ENCODE assay signal across 8 cellular contexts in genomic region chr2:28413152-28413895, GRCh38. TPM values are rescaled to one million over a fixed set of nuclear protein-coding genes. Genes with fewer than 3 reads are reported as not detected.
DNase-seq lines count a peak whose midpoint lies in the region; ATAC-seq and TF ChIP-seq lines count a peak whose summit lies in the region.

No MANE protein-coding gene starts in this region.

- TF ChIP-seq CTCF in right atrium auricular region (IDR thresholded peaks at IDR 0.05): no peak
- TF ChIP-seq CTCF in GM10248 (IDR thresholded peaks at IDR 0.05; ENCODE audit: control extremely low read depth, extremely low read depth, low read depth, missing control alignments): no peak

- H3K4me1 ChIP-seq in right atrium auricular region (peaks cover 0 to 37% of the 10 kb centered on the region in 2 donors), iPS-15b (ENCODE audit: control insufficient read depth, insufficient read depth, low read length) (no peaks in the 10 kb centered on the region), aorta (ENCODE audit: control insufficient read depth in 1 of 2, insufficient read depth in 2 of 2, low read length in 2 of 2) (no peaks in the 10 kb centered on the region)

- H3K9me3 ChIP-seq in right atrium auricular region (no peaks in the 10 kb centered on the region), iPS-15b (ENCODE audit: control insufficient read depth, insufficient read depth, low read length) (no peaks in the 10 kb centered on the region), aorta (ENCODE audit: control insufficient read depth, low read length) (no peaks in the 10 kb centered on the region)

- 43 to 53% methylated on average over 20 of the region's 20 CpGs for WGBS in aorta, 2 donors

- DNase-seq in Right ventricle myocardium inferior (ENCODE audit: missing footprints): no peak
- DNase-seq in right atrium auricular region (ENCODE audit: low spot score): no peak
- DNase-seq in SW480 (ENCODE audit: low spot score): peak; percentile 51
- DNase-seq in aorta: peak in 1 of 2 donors; percentile 67
- no peak for DNase-seq in AML-193 (lab: John Stamatoyannopoulos, UW)
- no peak for DNase-seq in GM10248 (ENCODE audit: extremely low spot score)
- DNase-seq in activated CD4-positive, alpha-beta T cell treated with anti-CD3 and anti-CD28 coated beads, Interleukin-2, amount 50 U/mL, for 48 hours: no peak

- POLR2A ChIA-PET in GM10248 (lab: Yijun Ruan, JAX): no interaction called here

- peak; percentile 57 for ATAC-seq in Right ventricle myocardium inferior
- peak; percentile 1 for ATAC-seq in aorta (ENCODE audit: low FRiP score)

- no peak overlapping the region for H3K27ac ChIP-seq in right atrium auricular region
- H3K27ac ChIP-seq in aorta (ENCODE audit: low read depth in 1 of 2, low read length in 2 of 2): peak overlapping the region in 1 of 2 donors; percentile 28

- H3K27me3 ChIP-seq in right atrium auricular region (no peaks in the 10 kb centered on the region), iPS-15b (ENCODE audit: control insufficient read depth, insufficient read depth, low read length) (no peaks in the 10 kb centered on the region), aorta (ENCODE audit: control insufficient read depth in 1 of 2, insufficient read depth in 2 of 2, low read length in 1 of 2) (no peaks in the 10 kb centered on the region)

- intact Hi-C loops in Right ventricle myocardium inferior (cut with DNase I) (no loop called here), aorta (cut with DNase I) (no loop called here)

- peak overlapping the region; percentile 12 for H3K9ac ChIP-seq in iPS-15b (ENCODE audit: low read depth, low read length)

- CTCF ChIA-PET in GM10248 (lab: Yijun Ruan, JAX): interaction anchor here (0.7 to 3.9 kb wide), 5 partner anchors 10 to 659 kb away, joined by 3 to 10 read pairs (median 4); no protein-coding TSS in a partner anchor

- H3K36me3 ChIP-seq in right atrium auricular region (peaks cover 93% of the 10 kb centered on the region), iPS-15b (ENCODE audit: control insufficient read depth, insufficient read depth, low read length) (peaks cover 6% of the 10 kb centered on the region), aorta (ENCODE audit: control insufficient read depth in 1 of 2, insufficient read depth in 2 of 2, low read length in 1 of 2) (peaks cover 2 to 24% of the 10 kb centered on the region in 2 donors)

- H3K4me3 ChIP-seq in right atrium auricular region: no peak overlapping the region
- H3K4me3 ChIP-seq in iPS-15b (ENCODE audit: low read depth, low read length): no peak overlapping the region
- no peak overlapping the region for H3K4me3 ChIP-seq in aorta (ENCODE audit: low read length in 2 of 2)

RNA-seq across cellular contexts. Expression of gene FOSL2, which starts 20.7 kb away (rescaled TPM):
- total RNA-seq in Right ventricle myocardium inferior (48.5 TPM), right atrium auricular region (100 to 1,000 TPM in 1 of 2 donors, 10 to 100 TPM in 1; 54.0 to 116 TPM), aorta (100 to 1,000 TPM; 184 to 260 TPM)
- polyA plus RNA-seq in aorta: 10 to 100 TPM; 20.0 to 33.2 TPM
